ENCODE assay signal across 8 cellular contexts in genomic region chr2:216666461-216667233, GRCh38. TPM values are rescaled to one million over a fixed set of nuclear protein-coding genes. Genes with fewer than 3 reads are reported as not detected.
DNase-seq lines count a peak whose midpoint lies in the region; ATAC-seq, FAIRE-seq and TF ChIP-seq lines count a peak whose summit lies in the region.

No MANE protein-coding gene starts in this region.

- no peaks in the 10 kb centered on the region for H3K27me3 ChIP-seq in bronchial epithelial cell (ENCODE audit: control insufficient read depth, insufficient read depth, low read length)

- TF ChIP-seq CTCF in WI38 (IDR thresholded peaks at IDR 0.05; ENCODE audit: low read depth, low read length) (peak; percentile 99), bronchial epithelial cell (IDR thresholded peaks at IDR 0.05; ENCODE audit: insufficient read depth, low read length, severe bottlenecking) (peak; percentile 99)

- peak; percentile 71 for ATAC-seq in HG02981 (IDR thresholded peaks at IDR 0.05; ENCODE audit: unreplicated experiment)

- H3K4me3 ChIP-seq in WI38 (ENCODE audit: low read depth, low read length) (no peak overlapping the region), bronchial epithelial cell (ENCODE audit: low read depth, low read length) (no peak overlapping the region)

- H3K36me3 ChIP-seq in bronchial epithelial cell (ENCODE audit: control insufficient read depth, insufficient read depth, low read length): no peaks in the 10 kb centered on the region

- FAIRE-seq in bronchial epithelial cell (lab: Jason Lieb, UNC) (peak; percentile 97), islet of Langerhans (lab: Jason Lieb, UNC) (peak; percentile 80)

- DNase-seq in SIG-M5 treated with dmso at 0.1 percent for 504 hours (lab: John Stamatoyannopoulos, UW; ENCODE audit: unreplicated experiment): peak; percentile 64
- no peak for DNase-seq in SIG-M5 (lab: John Stamatoyannopoulos, UW)
- peak; percentile 74 for DNase-seq in NCI-H2171 (lab: John Stamatoyannopoulos, UW)
- peak; percentile 73 for DNase-seq in bronchial epithelial cell (ENCODE audit: low read depth)
- DNase-seq in stimulated activated CD4-positive, alpha-beta T cell treated with anti-CD3 and anti-CD28 coated beads, Interleukin-1b, Interleukin-23, amount 100 ng/mL, for 48 hours: peak; percentile 70

RNA-seq across cellular contexts. Expression of gene IGFBP5, which starts 28.7 kb away (rescaled TPM):
- 0.51 and 9.2 TPM in 2 replicates for total RNA-seq in bronchial epithelial cell

RNA-seq across cellular contexts. Expression of gene IGFBP2, which starts 33.4 kb away (rescaled TPM):
- total RNA-seq in bronchial epithelial cell: 41.1 and 329 TPM in 2 replicates
